Comparison of ENCODE assay signal across 9 cellular contexts in genomic region chr6:44010411-44011349, GRCh38.
DNase-seq lines count a peak whose midpoint lies in the region; ATAC-seq and TF ChIP-seq lines count a peak whose summit lies in the region.
"Had no signal": no experiment of that assay in that cellular context is flagged by ENCODE, and none has a peak within 500 bp of the region (broad histone marks: within the 10 kb centered on the region; RNA-seq: fewer than 3 reads in every experiment).

No MANE protein-coding gene starts in this region.

- no peaks in the 10 kb centered on the region for H3K36me3 Mint-ChIP-seq in activated CD8-positive, alpha-beta T cell treated with anti-CD3 and anti-CD28 coated beads for 36 hours (ENCODE audit: low read depth)
- H3K36me3 Mint-ChIP-seq in activated CD8-positive, alpha-beta T cell treated with anti-CD3 and anti-CD28 coated beads, Interleukin-2, amount 10 ng/mL, durations not matched to agents 7 days and 5 days (ENCODE audit: low read depth) = no peaks in the 10 kb centered on the region
- H3K36me3 Mint-ChIP-seq in stimulated activated memory B cell treated with anti-CD40 and anti-IgM and Interleukin-4, amounts not matched to agents 10 μg/mL and 1 μg/mL and 100 μg/mL, for 72 hours = no peaks in the 10 kb centered on the region

- H3K4me3 ChIP-seq in RWPE2 (ENCODE audit: severe bottlenecking) = no peak overlapping the region

- DNase-seq in activated CD8-positive, alpha-beta T cell treated with anti-CD3 and anti-CD28 coated beads for 36 hours = peak; percentile 34
- no peak for DNase-seq in activated CD8-positive, alpha-beta T cell treated with anti-CD3 and anti-CD28 coated beads, Interleukin-2, amount 10 ng/mL, durations not matched to agents 7 days and 5 days
- DNase-seq in RWPE2 (ENCODE audit: low spot score) = peak; percentile 82
- DNase-seq in foreskin keratinocyte = peak; percentile 55 to 75
- DNase-seq in ecto neural progenitor cell (ENCODE audit: low spot score) = no peak
- no peak for DNase-seq in activated naive CD4-positive, alpha-beta T cell treated with anti-CD3 and anti-CD28 coated beads, Interleukin-2, amount 50 U/mL, for 16 hours
- DNase-seq: DND-41 had no signal

- no peaks in the 10 kb centered on the region for H3K9me3 Mint-ChIP-seq in activated CD8-positive, alpha-beta T cell treated with anti-CD3 and anti-CD28 coated beads for 36 hours
- H3K9me3 Mint-ChIP-seq in activated CD8-positive, alpha-beta T cell treated with anti-CD3 and anti-CD28 coated beads, Interleukin-2, amount 10 ng/mL, durations not matched to agents 7 days and 5 days (ENCODE audit: insufficient read depth) = no peaks in the 10 kb centered on the region
- no peaks in the 10 kb centered on the region for H3K9me3 Mint-ChIP-seq in stimulated activated memory B cell treated with anti-CD40 and anti-IgM and Interleukin-4, amounts not matched to agents 10 μg/mL and 1 μg/mL and 100 μg/mL, for 72 hours

- H3K27me3 ChIP-seq in RWPE2 (ENCODE audit: insufficient read depth, poor library complexity, severe bottlenecking) (no peaks in the 10 kb centered on the region), foreskin keratinocyte (peaks cover 7% of the 10 kb centered on the region)

- peaks cover 25% of the 10 kb centered on the region for H3K4me1 ChIP-seq in RWPE2 (ENCODE audit: insufficient read depth, poor library complexity, severe bottlenecking)
- H3K4me1 ChIP-seq in foreskin keratinocyte = peaks cover 16% of the 10 kb centered on the region

- CTCF ChIA-PET in activated CD8-positive, alpha-beta T cell treated with anti-CD3 and anti-CD28 coated beads for 36 hours (lab: Charles Lee) = interaction anchor here (1.5 kb wide), 1 partner anchor 68 kb away, joined by 5 read pairs; no protein-coding TSS in a partner anchor
- CTCF ChIA-PET in activated CD8-positive, alpha-beta T cell treated with anti-CD3 and anti-CD28 coated beads, Interleukin-2, amount 10 ng/mL, durations not matched to agents 7 days and 5 days (lab: Charles Lee) = no interaction called here

- no peaks in the 10 kb centered on the region for H3K4me1 Mint-ChIP-seq in activated CD8-positive, alpha-beta T cell treated with anti-CD3 and anti-CD28 coated beads for 36 hours (ENCODE audit: low read depth)
- peaks cover 6% of the 10 kb centered on the region for H3K4me1 Mint-ChIP-seq in activated CD8-positive, alpha-beta T cell treated with anti-CD3 and anti-CD28 coated beads, Interleukin-2, amount 10 ng/mL, durations not matched to agents 7 days and 5 days (ENCODE audit: low read depth)
- H3K4me1 Mint-ChIP-seq in stimulated activated memory B cell treated with anti-CD40 and anti-IgM and Interleukin-4, amounts not matched to agents 10 μg/mL and 1 μg/mL and 100 μg/mL, for 72 hours = no peaks in the 10 kb centered on the region

- H3K9me3 ChIP-seq in RWPE2 (ENCODE audit: severe bottlenecking) = peaks cover 11% of the 10 kb centered on the region

- H3K36me3 ChIP-seq in RWPE2 (ENCODE audit: low read depth) = no peaks in the 10 kb centered on the region

- no peak for TF ChIP-seq CTCF in activated CD8-positive, alpha-beta T cell treated with anti-CD3 and anti-CD28 coated beads for 36 hours (IDR thresholded peaks at IDR 0.05)
- TF ChIP-seq CTCF in RWPE2 (IDR thresholded peaks at IDR 0.05; ENCODE audit: poor library complexity, severe bottlenecking) (no peak), foreskin keratinocyte (conservative IDR thresholded peaks at IDR 0.05) (no peak)

- intact Hi-C loops in activated CD8-positive, alpha-beta T cell treated with anti-CD3 and anti-CD28 coated beads for 36 hours (cut with micrococcal nuclease) = no loop called here

- H3K27me3 Mint-ChIP-seq in activated CD8-positive, alpha-beta T cell treated with anti-CD3 and anti-CD28 coated beads for 36 hours = peaks cover 13% of the 10 kb centered on the region
- peaks cover 22% of the 10 kb centered on the region for H3K27me3 Mint-ChIP-seq in activated CD8-positive, alpha-beta T cell treated with anti-CD3 and anti-CD28 coated beads, Interleukin-2, amount 10 ng/mL, durations not matched to agents 7 days and 5 days (ENCODE audit: low read depth)
- H3K27me3 Mint-ChIP-seq in stimulated activated memory B cell treated with anti-CD40 and anti-IgM and Interleukin-4, amounts not matched to agents 10 μg/mL and 1 μg/mL and 100 μg/mL, for 72 hours = peaks cover 37% of the 10 kb centered on the region

- no peak overlapping the region for H3K4me3 Mint-ChIP-seq in activated CD8-positive, alpha-beta T cell treated with anti-CD3 and anti-CD28 coated beads for 36 hours
- H3K4me3 Mint-ChIP-seq in activated CD8-positive, alpha-beta T cell treated with anti-CD3 and anti-CD28 coated beads, Interleukin-2, amount 10 ng/mL, durations not matched to agents 7 days and 5 days = no peak overlapping the region
- H3K4me3 Mint-ChIP-seq in stimulated activated memory B cell treated with anti-CD40 and anti-IgM and Interleukin-4, amounts not matched to agents 10 μg/mL and 1 μg/mL and 100 μg/mL, for 72 hours = no peak overlapping the region

- H3K27ac Mint-ChIP-seq in activated CD8-positive, alpha-beta T cell treated with anti-CD3 and anti-CD28 coated beads for 36 hours = no peak overlapping the region
- no peak overlapping the region for H3K27ac Mint-ChIP-seq in activated CD8-positive, alpha-beta T cell treated with anti-CD3 and anti-CD28 coated beads, Interleukin-2, amount 10 ng/mL, durations not matched to agents 7 days and 5 days
- H3K27ac Mint-ChIP-seq in stimulated activated memory B cell treated with anti-CD40 and anti-IgM and Interleukin-4, amounts not matched to agents 10 μg/mL and 1 μg/mL and 100 μg/mL, for 72 hours = no peak overlapping the region

- H3K27ac ChIP-seq in RWPE2 (ENCODE audit: poor library complexity, severe bottlenecking) (peak overlapping the region; percentile 84), foreskin keratinocyte (no peak overlapping the region)

- ATAC-seq in activated CD8-positive, alpha-beta T cell treated with anti-CD3 and anti-CD28 coated beads for 36 hours = peak; percentile 53
- ATAC-seq in activated CD8-positive, alpha-beta T cell treated with anti-CD3 and anti-CD28 coated beads, Interleukin-2, amount 10 ng/mL, durations not matched to agents 7 days and 5 days = no peak
- ATAC-seq in RWPE2 (ENCODE audit: low read depth) (peak; percentile 75), foreskin keratinocyte (peak; percentile 81), GM21717 (IDR thresholded peaks at IDR 0.05; ENCODE audit: unreplicated experiment) (no peak)
- peak; percentile 20 for ATAC-seq in stimulated activated memory B cell treated with anti-CD40 and anti-IgM and Interleukin-4, amounts not matched to agents 10 μg/mL and 1 μg/mL and 100 μg/mL, for 72 hours

- POLR2A ChIA-PET in activated CD8-positive, alpha-beta T cell treated with anti-CD3 and anti-CD28 coated beads for 36 hours (lab: Charles Lee) = interaction anchor here (1.4 to 1.5 kb wide), 2 partner anchors 40 to 247 kb away, joined by 3 to 4 read pairs; no protein-coding TSS in a partner anchor
- POLR2A ChIA-PET in activated CD8-positive, alpha-beta T cell treated with anti-CD3 and anti-CD28 coated beads, Interleukin-2, amount 10 ng/mL, durations not matched to agents 7 days and 5 days (lab: Charles Lee) = no interaction called here

Comparison
In these comparisons a context has a peak if more than half of its experiments do, and no peak if none do; other contexts are left out.
1. ATAC-seq: peak in activated CD8-positive, alpha-beta T cell treated with anti-CD3 and anti-CD28 coated beads for 36 hours (single experiment), RWPE2 (single experiment), foreskin keratinocyte (single experiment) and stimulated activated memory B cell treated with anti-CD40 and anti-IgM and Interleukin-4, amounts not matched to agents 10 μg/mL and 1 μg/mL and 100 μg/mL, for 72 hours (single experiment); none in activated CD8-positive, alpha-beta T cell treated with anti-CD3 and anti-CD28 coated beads, Interleukin-2, amount 10 ng/mL, durations not matched to agents 7 days and 5 days (single experiment) and GM21717 (single experiment).
2. DNase-seq: peak in activated CD8-positive, alpha-beta T cell treated with anti-CD3 and anti-CD28 coated beads for 36 hours (single experiment), RWPE2 (single experiment) and foreskin keratinocyte (2 of 2); none in activated CD8-positive, alpha-beta T cell treated with anti-CD3 and anti-CD28 coated beads, Interleukin-2, amount 10 ng/mL, durations not matched to agents 7 days and 5 days (single experiment), ecto neural progenitor cell (single experiment) and activated naive CD4-positive, alpha-beta T cell treated with anti-CD3 and anti-CD28 coated beads, Interleukin-2, amount 50 U/mL, for 16 hours (single experiment).